ENCODE assay signal across 36 cellular contexts in genomic region chr13:28534801-28535200, GRCh38. TPM values are rescaled to one million over a fixed set of nuclear protein-coding genes. Genes with fewer than 3 reads are reported as not detected.
"Had no signal": no experiment of that assay in that cellular context is flagged by ENCODE, and none has a peak within 500 bp of the region (broad histone marks: within the 10 kb centered on the region; RNA-seq: fewer than 3 reads in every experiment).

No MANE protein-coding gene starts in this region.

- H3K9me3 ChIP-seq: adrenal gland, body of pancreas, breast epithelium had no signal

- ATAC-seq: activated naive CD8-positive, alpha-beta T cell treated with anti-CD3 and anti-CD28 coated beads, Interleukin-2, amount 50 U/mL, for 24 hours; body of pancreas had no signal

- H3K9me3 Mint-ChIP-seq: activated naive CD4-positive, alpha-beta T cell treated with anti-CD3 and anti-CD28 coated beads, Interleukin-2, amount 10 ng/mL, durations not matched to agents 7 days and 5 days; activated naive CD4-positive, alpha-beta T cell treated with anti-CD3 and anti-CD28 coated beads, Interleukin-2, amount 50 U/mL, for 24 hours; activated naive CD4-positive, alpha-beta T cell treated with anti-CD3 and anti-CD28 coated beads, Interleukin-2, amount 50 U/mL, for 72 hours; activated naive CD8-positive, alpha-beta T cell treated with anti-CD3 and anti-CD28 coated beads for 36 hours; activated naive CD8-positive, alpha-beta T cell treated with anti-CD3 and anti-CD28 coated beads, Interleukin-2, amount 10 ng/mL, durations not matched to agents 7 days and 5 days; activated naive CD8-positive, alpha-beta T cell treated with anti-CD3 and anti-CD28 coated beads, Interleukin-2, amount 50 U/mL, for 24 hours; activated T-cell treated with anti-CD3 and anti-CD28 coated beads, Interleukin-2, amount 50 U/mL, for 24 hours; activated T-cell treated with anti-CD3 and anti-CD28 coated beads, Interleukin-2, amount 50 U/mL, for 4 hours; activated T-cell treated with anti-CD3 and anti-CD28 coated beads, Interleukin-2, amount 50 U/mL, for 72 hours; activated T-helper 1 cell treated with anti-CD3 and anti-CD28 coated beads, Interleukin-12 subunit alpha, Interleukin-12 subunit beta, Interleukin-2, Interleukin-4 antibody, amounts not matched to agents 30 ng/mL and 10 ng/mL and 1 ng/mL, durations not matched to agents 14 hours and 24 hours and 36 hours; activated T-helper 17 cell treated with anti-CD3 and anti-CD28 coated beads, Interleukin-2, amount 50 U/mL, for 72 hours; activated T-helper 2 cell treated with anti-CD3 and anti-CD28 coated beads, Interferon-gamma antibody, Interleukin-2, Interleukin-4, amounts not matched to agents 10 μg/mL and 5 μg/mL and 100 μg/mL, durations not matched to agents 14 hours and 24 hours and 36 hours; central memory CD8-positive, alpha-beta T cell had no signal

- H3K27ac Mint-ChIP-seq: activated naive CD4-positive, alpha-beta T cell treated with anti-CD3 and anti-CD28 coated beads for 36 hours; activated naive CD4-positive, alpha-beta T cell treated with anti-CD3 and anti-CD28 coated beads, Interleukin-2, amount 10 ng/mL, durations not matched to agents 7 days and 5 days; activated naive CD4-positive, alpha-beta T cell treated with anti-CD3 and anti-CD28 coated beads, Interleukin-2, amount 50 U/mL, for 24 hours; activated naive CD8-positive, alpha-beta T cell; activated naive CD8-positive, alpha-beta T cell treated with anti-CD3 and anti-CD28 coated beads for 36 hours; activated naive CD8-positive, alpha-beta T cell treated with anti-CD3 and anti-CD28 coated beads, Interleukin-2, amount 10 ng/mL, durations not matched to agents 7 days and 5 days; activated naive CD8-positive, alpha-beta T cell treated with anti-CD3 and anti-CD28 coated beads, Interleukin-2, amount 50 U/mL, for 24 hours; activated T-cell treated with anti-CD3 and anti-CD28 coated beads, Interleukin-2, amount 50 U/mL, for 24 hours; activated T-cell treated with anti-CD3 and anti-CD28 coated beads, Interleukin-2, amount 50 U/mL, for 72 hours; activated T-helper 1 cell treated with anti-CD3 and anti-CD28 coated beads, Interleukin-12 subunit alpha, Interleukin-12 subunit beta, Interleukin-2, Interleukin-4 antibody, amounts not matched to agents 30 ng/mL and 10 ng/mL and 1 ng/mL, durations not matched to agents 14 hours and 24 hours and 36 hours; activated T-helper 17 cell treated with anti-CD3 and anti-CD28 coated beads, Interleukin-2, amount 50 U/mL, for 72 hours; activated T-helper 2 cell treated with anti-CD3 and anti-CD28 coated beads, Interferon-gamma antibody, Interleukin-2, Interleukin-4, amounts not matched to agents 10 μg/mL and 5 μg/mL and 100 μg/mL, durations not matched to agents 14 hours and 24 hours and 36 hours; brain had no signal

- H3K36me3 ChIP-seq: adrenal gland, brain microvascular endothelial cell, breast epithelium, cardiac muscle cell had no signal

- H3K27me3 ChIP-seq: body of pancreas, brain microvascular endothelial cell had no signal

- H3K27ac ChIP-seq: adrenal gland, body of pancreas, brain microvascular endothelial cell, breast epithelium, cardiac muscle cell had no signal

- H3K4me3 Mint-ChIP-seq: activated naive CD4-positive, alpha-beta T cell treated with anti-CD3 and anti-CD28 coated beads for 36 hours; activated naive CD4-positive, alpha-beta T cell treated with anti-CD3 and anti-CD28 coated beads, Interleukin-2, amount 10 ng/mL, durations not matched to agents 7 days and 5 days; activated naive CD4-positive, alpha-beta T cell treated with anti-CD3 and anti-CD28 coated beads, Interleukin-2, amount 50 U/mL, for 24 hours; activated naive CD8-positive, alpha-beta T cell treated with anti-CD3 and anti-CD28 coated beads for 36 hours; activated naive CD8-positive, alpha-beta T cell treated with anti-CD3 and anti-CD28 coated beads, Interleukin-2, amount 10 ng/mL, durations not matched to agents 7 days and 5 days; activated naive CD8-positive, alpha-beta T cell treated with anti-CD3 and anti-CD28 coated beads, Interleukin-2, amount 50 U/mL, for 24 hours; activated T-cell treated with anti-CD3 and anti-CD28 coated beads, Interleukin-2, amount 50 U/mL, for 24 hours; activated T-cell treated with anti-CD3 and anti-CD28 coated beads, Interleukin-2, amount 50 U/mL, for 4 hours; activated T-helper 1 cell treated with anti-CD3 and anti-CD28 coated beads, Interleukin-12 subunit alpha, Interleukin-12 subunit beta, Interleukin-2, Interleukin-4 antibody, amounts not matched to agents 30 ng/mL and 10 ng/mL and 1 ng/mL, durations not matched to agents 14 hours and 24 hours and 36 hours; activated T-helper 17 cell treated with anti-CD3 and anti-CD28 coated beads, Interleukin-2, amount 50 U/mL, for 72 hours; central memory CD8-positive, alpha-beta T cell had no signal

- H3K4me3 ChIP-seq: adrenal gland, body of pancreas, breast epithelium, cardiac muscle cell had no signal

- H3K4me1 Mint-ChIP-seq: activated naive CD4-positive, alpha-beta T cell treated with anti-CD3 and anti-CD28 coated beads, Interleukin-2, amount 50 U/mL, for 24 hours; activated T-helper 17 cell treated with anti-CD3 and anti-CD28 coated beads, Interleukin-2, amount 50 U/mL, for 72 hours; brain; central memory CD8-positive, alpha-beta T cell had no signal

- DNase-seq: activated effector memory CD4-positive, alpha-beta T cell treated with anti-CD3 and anti-CD28 coated beads, Interleukin-2, amount 50 U/mL, for 16 hours; activated effector memory CD4-positive, alpha-beta T cell treated with Interleukin-2 at 50 U/mL for 16 hours; activated gamma-delta T cell; activated gamma-delta T cell treated with Interleukin-2 at 50 U/mL for 16 hours; activated naive CD4-positive, alpha-beta T cell; activated naive CD4-positive, alpha-beta T cell treated with anti-CD3 and anti-CD28 coated beads for 36 hours; activated naive CD4-positive, alpha-beta T cell treated with anti-CD3 and anti-CD28 coated beads, Interleukin-2, amount 10 ng/mL, durations not matched to agents 7 days and 5 days; activated naive CD4-positive, alpha-beta T cell treated with anti-CD3 and anti-CD28 coated beads, Interleukin-2, amount 50 U/mL, for 16 hours; activated naive CD4-positive, alpha-beta T cell treated with Interleukin-2 at 50 U/mL for 16 hours; activated naive CD8-positive, alpha-beta T cell treated with anti-CD3 and anti-CD28 coated beads for 36 hours; activated naive CD8-positive, alpha-beta T cell treated with anti-CD3 and anti-CD28 coated beads, Interleukin-2, amount 10 ng/mL, durations not matched to agents 7 days and 5 days; activated naive CD8-positive, alpha-beta T cell treated with anti-CD3 and anti-CD28 coated beads, Interleukin-2, amount 50 U/mL, for 24 hours; activated T-cell treated with anti-CD3 and anti-CD28 coated beads, Interleukin-2, amount 50 U/mL, for 1 hour; activated T-cell treated with anti-CD3 and anti-CD28 coated beads, Interleukin-2, amount 50 U/mL, for 24 hours; activated T-cell treated with anti-CD3 and anti-CD28 coated beads, Interleukin-2, amount 50 U/mL, for 4 hours; adrenal gland; amniotic stem cell; amygdala; anterior cingulate cortex; body of pancreas; brain microvascular endothelial cell; caudate nucleus; central memory CD4-positive, alpha-beta T cell; cerebellar nuclear complex had no signal

- H3K36me3 Mint-ChIP-seq: activated naive CD4-positive, alpha-beta T cell treated with anti-CD3 and anti-CD28 coated beads, Interleukin-2, amount 10 ng/mL, durations not matched to agents 7 days and 5 days; activated naive CD4-positive, alpha-beta T cell treated with anti-CD3 and anti-CD28 coated beads, Interleukin-2, amount 50 U/mL, for 24 hours; activated naive CD8-positive, alpha-beta T cell; activated naive CD8-positive, alpha-beta T cell treated with anti-CD3 and anti-CD28 coated beads for 36 hours; activated naive CD8-positive, alpha-beta T cell treated with anti-CD3 and anti-CD28 coated beads, Interleukin-2, amount 10 ng/mL, durations not matched to agents 7 days and 5 days; brain had no signal

RNA-seq across cellular contexts. Expression of gene FLT1, which starts 39.9 kb away (rescaled TPM):
- total RNA-seq: bronchial epithelial cell had no signal
